In the genomic region with DNA sequence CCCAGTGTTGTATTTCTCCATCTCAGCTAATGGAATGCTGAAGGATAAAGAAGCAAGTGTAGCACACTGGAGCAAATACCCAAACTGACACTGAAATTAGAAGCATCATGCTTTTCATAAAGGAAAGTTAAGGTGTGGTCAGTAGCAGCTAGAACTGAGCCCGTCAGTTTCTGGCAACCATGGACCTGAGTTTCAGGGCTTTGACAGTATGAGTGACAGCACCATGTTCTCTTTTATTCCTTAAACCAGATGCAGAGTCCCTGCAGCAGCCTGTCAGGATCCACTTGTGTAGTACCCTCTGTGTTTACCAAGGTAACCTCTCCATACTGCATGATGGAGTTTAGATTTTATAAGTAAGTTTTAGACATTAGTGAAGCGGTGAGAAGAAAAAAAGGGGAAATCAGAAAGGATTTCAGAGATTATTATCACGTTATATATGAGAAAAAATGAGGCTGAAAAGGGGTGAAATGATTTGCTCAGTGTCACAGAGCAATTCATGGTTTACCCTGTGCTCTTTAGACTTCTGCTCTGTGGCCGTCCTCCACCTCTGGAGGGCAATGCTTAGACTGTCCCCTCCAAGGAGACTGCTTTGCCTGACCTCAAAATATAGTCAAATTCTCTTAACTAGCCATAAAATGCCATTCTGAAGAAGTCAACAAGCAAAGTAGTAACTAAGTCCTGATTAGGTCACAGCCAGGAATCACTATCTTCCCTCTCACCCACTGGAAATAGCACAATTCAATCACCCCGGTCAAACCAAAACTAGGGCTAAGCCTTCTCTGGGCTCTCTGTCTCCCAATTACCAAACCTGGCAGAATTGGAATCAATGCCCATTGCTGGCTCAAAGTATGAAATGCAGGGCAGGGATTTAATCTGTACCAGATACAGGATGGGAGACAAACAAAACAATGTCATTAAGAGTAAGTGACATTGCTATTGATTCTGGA, we compare ENCODE assay signal across 18 cellular contexts. TPM values are rescaled to one million over a fixed set of nuclear protein-coding genes. Genes with fewer than 3 reads are reported as not detected.
A peak's percentile ranks its signal among the peaks of the same experiment; 100 is the strongest.
DNase-seq lines count a peak whose midpoint lies in the region; ATAC-seq and TF ChIP-seq lines count a peak whose summit lies in the region.
"Had no signal": no experiment of that assay in that cellular context is flagged by ENCODE, and none has a peak within 500 bp of the region (broad histone marks: within the 10 kb centered on the region; RNA-seq: fewer than 3 reads in every experiment).

No MANE protein-coding gene starts in this region.

- no peak for DNase-seq in Karpas-422
- no peak for DNase-seq in left cardiac atrium
- no peak for DNase-seq in stimulated activated naive B cell treated with anti-CD40 and anti-IgM and Interleukin-4, amounts not matched to agents 10 μg/mL and 1 μg/mL and 100 μg/mL, for 72 hours
- no peak for DNase-seq in RWPE1 (ENCODE audit: low spot score)
- DNase-seq in HEK293T (ENCODE audit: extremely low spot score): no peak
- DNase-seq in D341Med (ENCODE audit: low spot score): no peak
- DNase-seq in UCSD-AML1 (lab: John Stamatoyannopoulos, UW; ENCODE audit: unreplicated experiment): no peak
- DNase-seq: activated CD4-positive, alpha-beta T cell treated with anti-CD3 and anti-CD28 coated beads, Interleukin-2, amount 10 ng/mL, durations not matched to agents 7 days and 5 days; effector memory CD4-positive, alpha-beta T cell; NCI-H1092; NCI-H226 had no signal

- peaks cover 14% of the 10 kb centered on the region for H3K4me1 ChIP-seq in Karpas-422 (ENCODE audit: low read length)

- peaks cover 20 to 31% of the 10 kb centered on the region in 2 donors for H3K4me1 Mint-ChIP-seq in stimulated activated naive B cell treated with anti-CD40 and anti-IgM and Interleukin-4, amounts not matched to agents 10 μg/mL and 1 μg/mL and 100 μg/mL, for 72 hours

- H3K4me2 ChIP-seq in Karpas-422 (ENCODE audit: low read depth, low read length, poor library complexity, severe bottlenecking): peak overlapping the region; percentile 52

- peak; percentile 60 for ATAC-seq in GM19372 (IDR thresholded peaks at IDR 0.05; ENCODE audit: low read depth, unreplicated experiment)
- peak; percentile 47 to 51 for ATAC-seq in left cardiac atrium
- ATAC-seq in stimulated activated naive B cell treated with anti-CD40 and anti-IgM and Interleukin-4, amounts not matched to agents 10 μg/mL and 1 μg/mL and 100 μg/mL, for 72 hours (replicated peaks): peak; percentile 22 to 75

- peaks cover 2 to 14% of the 10 kb centered on the region in 2 donors for H3K36me3 Mint-ChIP-seq in stimulated activated naive B cell treated with anti-CD40 and anti-IgM and Interleukin-4, amounts not matched to agents 10 μg/mL and 1 μg/mL and 100 μg/mL, for 72 hours

- H3K36me3 ChIP-seq in Karpas-422 (ENCODE audit: insufficient read depth, low read length): no peaks in the 10 kb centered on the region
- H3K36me3 ChIP-seq: gastroesophageal sphincter had no signal

- POLR2A ChIA-PET in RWPE1 (lab: Yijun Ruan, JAX; ENCODE audit: low non-redundant PET) (no interaction called here), HEK293T (lab: Yijun Ruan, JAX) (interaction anchor here (1.6 kb wide), 1 partner anchor 32 kb away, joined by 6 read pairs; the partner anchor contains the start of gene PKD2L2)

- H4K20me1 ChIP-seq in Karpas-422 (ENCODE audit: insufficient read depth, low read depth, low read length): no peaks in the 10 kb centered on the region

- H3K9me3 Mint-ChIP-seq in stimulated activated naive B cell treated with anti-CD40 and anti-IgM and Interleukin-4, amounts not matched to agents 10 μg/mL and 1 μg/mL and 100 μg/mL, for 72 hours: no peaks in the 10 kb centered on the region
- H3K9me3 Mint-ChIP-seq: activated CD4-positive, alpha-beta T cell treated with anti-CD3 and anti-CD28 coated beads, Interleukin-2, amount 10 ng/mL, durations not matched to agents 7 days and 5 days; T-helper 1 cell treated with Interleukin-12 subunit alpha and Interleukin-12 subunit beta and Interleukin-4 antibody, amounts not matched to agents 30 μg/mL and 1 μg/mL, for 36 hours had no signal

- CTCF ChIA-PET in RWPE1 (lab: Yijun Ruan, JAX): no interaction called here
- CTCF ChIA-PET in HEK293T (lab: Yijun Ruan, JAX): interaction anchor here (1.0 kb wide), 1 partner anchor 106 kb away, joined by 5 read pairs; no protein-coding TSS in a partner anchor

- peak overlapping the region in 1 of 2 donors; percentile 31 for H3K4me3 Mint-ChIP-seq in stimulated activated naive B cell treated with anti-CD40 and anti-IgM and Interleukin-4, amounts not matched to agents 10 μg/mL and 1 μg/mL and 100 μg/mL, for 72 hours

- no peak overlapping the region for H2AFZ ChIP-seq in Karpas-422 (ENCODE audit: low read length)

- H3K79me2 ChIP-seq in Karpas-422 (ENCODE audit: low read length): no peaks in the 10 kb centered on the region

- H3K27ac ChIP-seq in Karpas-422 (ENCODE audit: low read length) (no peak overlapping the region), RWPE1 (no peak overlapping the region)

- H3K27me3 Mint-ChIP-seq in stimulated activated naive B cell treated with anti-CD40 and anti-IgM and Interleukin-4, amounts not matched to agents 10 μg/mL and 1 μg/mL and 100 μg/mL, for 72 hours: no peaks in the 10 kb centered on the region
- H3K27me3 Mint-ChIP-seq: activated CD4-positive, alpha-beta T cell treated with anti-CD3 and anti-CD28 coated beads, Interleukin-2, amount 10 ng/mL, durations not matched to agents 7 days and 5 days had no signal

- H3K9ac ChIP-seq in Karpas-422 (ENCODE audit: low read length): no peak overlapping the region

- no peak overlapping the region for H3K4me3 ChIP-seq in Karpas-422 (ENCODE audit: low read length)
- H3K4me3 ChIP-seq: mucosa of descending colon had no signal

- peak overlapping the region; percentile 77 for H3K27ac Mint-ChIP-seq in stimulated activated naive B cell treated with anti-CD40 and anti-IgM and Interleukin-4, amounts not matched to agents 10 μg/mL and 1 μg/mL and 100 μg/mL, for 72 hours
- H3K27ac Mint-ChIP-seq: T-helper 1 cell treated with Interleukin-12 subunit alpha and Interleukin-12 subunit beta and Interleukin-4 antibody, amounts not matched to agents 30 μg/mL and 1 μg/mL, for 36 hours had no signal

- intact Hi-C loops in left cardiac atrium (cut with DNase I): no loop called here

- no peaks in the 10 kb centered on the region for H3K27me3 ChIP-seq in Karpas-422 (ENCODE audit: low read length)
- H3K27me3 ChIP-seq: gastroesophageal sphincter had no signal

- TF ChIP-seq CTCF in RWPE1 (conservative IDR thresholded peaks at IDR 0.05; ENCODE audit: low read depth): no peak

- H3K9me2 ChIP-seq in Karpas-422 (replicated peaks; ENCODE audit: insufficient read depth, low read length): no peaks in the 10 kb centered on the region

- no peaks in the 10 kb centered on the region for H3K9me3 ChIP-seq in Karpas-422 (ENCODE audit: low read length)
- H3K9me3 ChIP-seq: gastroesophageal sphincter, mucosa of descending colon had no signal

TF ChIP-seq in HEK293T, 16 proteins besides CTCF, POLR2A, EP300 and RAD21:
- TF ChIP-seq FOXA1 (IDR thresholded peaks at IDR 0.05): no peak
- TF ChIP-seq TARDBP (IDR thresholded peaks at IDR 0.05): no peak
- no peak for TF ChIP-seq ARNT (IDR thresholded peaks at IDR 0.05)
- no peak for TF ChIP-seq FOXK2 (IDR thresholded peaks at IDR 0.05)
- TF ChIP-seq BHLHE40 (IDR thresholded peaks at IDR 0.05; ENCODE audit: borderline replicate concordance): no peak
- no peak for TF ChIP-seq FOXM1 (IDR thresholded peaks at IDR 0.05; ENCODE audit: borderline replicate concordance)
- TF ChIP-seq ELF4 (IDR thresholded peaks at IDR 0.05): no peak
- no peak for TF ChIP-seq HDGF (IDR thresholded peaks at IDR 0.05; ENCODE audit: borderline replicate concordance)
- no peak for TF ChIP-seq NFRKB (IDR thresholded peaks at IDR 0.05)
- TF ChIP-seq, protein P1, sequence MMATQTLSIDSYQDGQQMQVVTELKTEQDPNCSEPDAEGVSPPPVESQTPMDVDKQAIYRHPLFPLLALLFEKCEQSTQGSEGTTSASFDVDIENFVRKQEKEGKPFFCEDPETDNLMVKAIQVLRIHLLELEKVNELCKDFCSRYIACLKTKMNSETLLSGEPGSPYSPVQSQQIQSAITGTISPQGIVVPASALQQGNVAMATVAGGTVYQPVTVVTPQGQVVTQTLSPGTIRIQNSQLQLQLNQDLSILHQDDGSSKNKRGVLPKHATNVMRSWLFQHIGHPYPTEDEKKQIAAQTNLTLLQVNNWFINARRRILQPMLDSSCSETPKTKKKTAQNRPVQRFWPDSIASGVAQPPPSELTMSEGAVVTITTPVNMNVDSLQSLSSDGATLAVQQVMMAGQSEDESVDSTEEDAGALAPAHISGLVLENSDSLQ (IDR thresholded peaks at IDR 0.05): no peak
- no peak for TF ChIP-seq ZNF384 (IDR thresholded peaks at IDR 0.05)
- TF ChIP-seq LEF1 (IDR thresholded peaks at IDR 0.05; ENCODE audit: borderline replicate concordance): no peak

RNA-seq across cellular contexts. Expression of gene MYOT, which starts 10.5 kb away (rescaled TPM):
- total RNA-seq in Karpas-422 (2014; rRNA removed; shearing (Covaris generic); ENCODE audit: low replicate concordance): not detected in 2 replicates
- total RNA-seq in left cardiac atrium: 100 to 1,000 TPM in 1 of 2 donors, 10 to 100 TPM in 1; 90.8 to 117 TPM
- total RNA-seq: activated CD4-positive, alpha-beta T cell treated with anti-CD3 and anti-CD28 coated beads, Interleukin-2, amount 10 ng/mL, durations not matched to agents 7 days and 5 days; astrocyte; renal cortical epithelial cell had no signal

RNA-seq across cellular contexts. Expression of gene PKD2L2, which starts 32.1 kb away (rescaled TPM):
- not detected in 2 replicates for total RNA-seq in Karpas-422 (2014; rRNA removed; shearing (Covaris generic); ENCODE audit: low replicate concordance)
- under 1 TPM; 0.24 to 0.52 TPM for total RNA-seq in left cardiac atrium
- total RNA-seq: activated CD4-positive, alpha-beta T cell treated with anti-CD3 and anti-CD28 coated beads, Interleukin-2, amount 10 ng/mL, durations not matched to agents 7 days and 5 days; astrocyte; mucosa of descending colon; subcutaneous adipose tissue had no signal

Comparison
In these comparisons a context has a peak if more than half of its experiments do, and no peak if none do; other contexts are left out.
1. RNA of gene MYOT, which starts 10.5 kb away (total RNA-seq): 90.8 to 117 TPM in left cardiac atrium; not detected in Karpas-422; every median in the first group is over 10 times any median in the second.
2. Peak in every context shown above with its lines, with median percentiles within 50 percentile points of each other: ATAC-seq.